ENCODE assay signal across 8 cellular contexts in the genomic region with DNA sequence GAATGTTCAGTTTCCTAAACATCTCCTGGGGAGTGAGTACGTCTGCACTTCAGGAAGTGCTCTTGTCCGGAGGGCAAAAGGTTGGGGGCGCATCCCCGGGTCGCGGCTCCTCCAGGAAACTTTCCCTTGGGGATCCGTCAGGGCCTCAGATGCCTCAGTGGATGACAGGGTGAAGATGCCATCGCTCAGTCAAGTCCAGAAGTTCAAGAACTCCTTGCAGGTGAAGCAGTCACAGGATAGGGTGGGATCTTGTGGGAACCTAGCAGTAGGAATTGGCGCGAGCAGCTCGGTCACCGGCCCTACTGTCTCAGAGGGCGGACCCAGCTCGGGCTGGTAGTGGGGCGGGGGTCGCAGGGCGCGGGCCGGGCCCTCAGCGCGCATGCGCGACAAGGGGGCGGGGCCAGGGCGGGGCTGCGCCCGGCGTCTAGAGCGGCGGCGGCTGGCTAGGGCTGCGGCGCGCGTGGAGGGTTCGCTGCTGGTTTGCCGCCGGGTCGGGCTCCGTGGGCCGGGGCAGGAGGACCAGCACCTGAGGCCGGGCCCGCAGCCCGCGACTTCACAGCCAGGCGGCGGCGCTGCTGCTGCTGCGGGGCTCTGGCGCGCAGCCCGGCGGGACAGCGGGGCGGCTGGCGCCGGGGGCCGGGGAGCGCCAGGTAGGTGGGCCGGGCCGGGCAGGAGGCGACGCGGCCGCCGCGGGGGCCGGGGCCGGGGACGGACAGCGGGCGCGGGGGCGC. TPM values are rescaled to one million over a fixed set of nuclear protein-coding genes. Genes with fewer than 3 reads are reported as not detected.
A peak's percentile ranks its signal among the peaks of the same experiment; 100 is the strongest.
DNase-seq lines count a peak whose midpoint lies in the region; ATAC-seq and TF ChIP-seq lines count a peak whose summit lies in the region.

Gene INPP4A, plus strand, starts transcription at position 423 of the 731 bp plus-strand sequence. CDS start 75,191 bp downstream, outside the sequence.

- intact Hi-C loops in right cardiac atrium (cut with DNase I) = loop anchor here in 2 of 4 donors (10.0 kb wide), 2 partner anchors 120 to 130 kb away; no protein-coding TSS in a partner anchor

- TF ChIP-seq POLR2A in NB4 (IDR thresholded peaks at IDR 0.05; ENCODE audit: extremely low read depth, insufficient read length) = peak; percentile 56

- TF ChIP-seq CTCF in GM13976 (IDR thresholded peaks at IDR 0.05; ENCODE audit: borderline replicate concordance, control extremely low read depth, extremely low read depth, insufficient read depth, missing control alignments) (peak; percentile 43), NB4 (IDR thresholded peaks at IDR 0.05; ENCODE audit: low read depth, low read length) (no peak)

- in situ Hi-C loops in GM13976 (cut with MboI; ENCODE audit: low sequenced_read_pairs, unreplicated experiment) = no loop called here

- peak within 1 kb of the TSS; percentile 46 for H3K9ac ChIP-seq in rectal smooth muscle tissue (ENCODE audit: low read length)

- H3K27me3 ChIP-seq in right cardiac atrium (ENCODE audit: control insufficient read depth, insufficient read depth) = no peaks in the 10 kb centered on the region
- no peaks in the 10 kb centered on the region for H3K27me3 ChIP-seq in rectal smooth muscle tissue (ENCODE audit: control insufficient read depth, insufficient read depth, low read length)

- WGBS in right cardiac atrium = under 1% methylated on average over 74 of the region's 74 CpGs

- H3K4me3 ChIP-seq in NB4 (ENCODE audit: low read depth, low read length) (peak within 1 kb of the TSS; percentile 92), right cardiac atrium (ENCODE audit: low read length) (peak within 1 kb of the TSS; percentile 64), rectal smooth muscle tissue (ENCODE audit: low read length) (peak within 1 kb of the TSS; percentile 60)

- H3K4me1 ChIP-seq in right cardiac atrium (ENCODE audit: control insufficient read depth, insufficient read depth, low read length) (peaks cover 3% of the 10 kb centered on the region), rectal smooth muscle tissue (ENCODE audit: control insufficient read depth, insufficient read depth, low read length) (peaks cover 3% of the 10 kb centered on the region)

- no peaks in the 10 kb centered on the region for H3K36me3 ChIP-seq in rectal smooth muscle tissue (ENCODE audit: control insufficient read depth, insufficient read depth, low read length)

- DNase-seq in GM13976 (ENCODE audit: low spot score) = peak; percentile 91
- peak; percentile 81 for DNase-seq in NB4 (ENCODE audit: low read depth)
- peak; percentile 66 to 82 (median 73) for DNase-seq in T-helper 2 cell
- peak; percentile 77 to 92 (median 92) for DNase-seq in right cardiac atrium
- no peak for DNase-seq in cortex of kidney (lab: John Stamatoyannopoulos, UW)

- no peaks in the 10 kb centered on the region for H3K9me3 ChIP-seq in right cardiac atrium (ENCODE audit: control insufficient read depth, low read length)

- ATAC-seq in HG02610 (IDR thresholded peaks at IDR 0.05; ENCODE audit: unreplicated experiment) = peak; percentile 79
- peak; percentile 94 to 96 for ATAC-seq in right cardiac atrium

- H3K27ac ChIP-seq in angular gyrus (ENCODE audit: low read depth, low read length) = peak within 1 kb of the TSS; percentile 55
- H3K27ac ChIP-seq in right cardiac atrium (ENCODE audit: low read length) = peak within 1 kb of the TSS; percentile 50
- peak within 1 kb of the TSS; percentile 80 for H3K27ac ChIP-seq in rectal smooth muscle tissue (ENCODE audit: low read depth, low read length)

RNA-seq across cellular contexts. Expression of gene INPP4A, which starts in this region (rescaled TPM):
- total RNA-seq in right cardiac atrium = 10 to 100 TPM; 15.7 to 18.1 (median 15.8) TPM
- 5.1 TPM for polyA plus RNA-seq in right cardiac atrium
